21 cellular contexts compared by ENCODE assay signal in genomic region chr5:56535347-56535746, GRCh38.
A peak's percentile ranks its signal among the peaks of the same experiment; 100 is the strongest.
DNase-seq lines count a peak whose midpoint lies in the region; ATAC-seq and TF ChIP-seq lines count a peak whose summit lies in the region.
"Had no signal": no experiment of that assay in that cellular context is flagged by ENCODE, and none has a peak within 500 bp of the region (broad histone marks: within the 10 kb centered on the region; RNA-seq: fewer than 3 reads in every experiment).

No MANE protein-coding gene starts in this region.

- BruUV-seq in IMR-90 (replicated peaks; lab: Mats Ljungman, UMichigan) = no TSS peak

- TF ChIP-seq POLR2A in IMR-90 (IDR thresholded peaks at IDR 0.05; ENCODE audit: low read depth, low read length) = no peak
- no peak for TF ChIP-seq POLR2A in uterus (IDR thresholded peaks at IDR 0.05)

- H3K27ac ChIP-seq in IMR-90 (ENCODE audit: insufficient read depth, low read length) (no peak overlapping the region), iPS-18a (ENCODE audit: low read length) (peak overlapping the region; percentile 45), uterus (no peak overlapping the region)
- H3K27ac ChIP-seq: pancreas, Peyer's patch, SJSA1 had no signal

- H3K56ac ChIP-seq in IMR-90 (ENCODE audit: extremely low read depth, insufficient read depth, low read length) = no peak overlapping the region

- no peak for TF ChIP-seq RAD21 in IMR-90 (IDR thresholded peaks at IDR 0.05; ENCODE audit: low read length)

- H4K5ac ChIP-seq in IMR-90 (ENCODE audit: low read depth, low read length) = no peak overlapping the region

- intact Hi-C loops in IMR-90 (cut with micrococcal nuclease) (no loop called here), uterus (cut with DNase I; ENCODE audit: low total_unique reads) (no loop called here)

- H3K4me3 ChIP-seq in IMR-90 (ENCODE audit: insufficient read depth, low read depth, low read length) = no peak overlapping the region
- H3K4me3 ChIP-seq in iPS-18a (ENCODE audit: low read length) = no peak overlapping the region
- H3K4me3 ChIP-seq in retinal pigment epithelial cell (ENCODE audit: low read length) = no peak overlapping the region
- no peak overlapping the region for H3K4me3 ChIP-seq in uterus
- H3K4me3 ChIP-seq: pancreas, Peyer's patch, SJSA1 had no signal

- TF ChIP-seq CTCF in IMR-90 (conservative IDR thresholded peaks at IDR 0.05; ENCODE audit: low read depth, low read length) = no peak
- TF ChIP-seq CTCF in WTC11 (IDR thresholded peaks at IDR 0.05) = no peak
- TF ChIP-seq CTCF in retinal pigment epithelial cell (conservative IDR thresholded peaks at IDR 0.05; ENCODE audit: low read depth, low read length) = no peak
- TF ChIP-seq CTCF in uterus (IDR thresholded peaks at IDR 0.05) = no peak

- H3K27me3 ChIP-seq in IMR-90 (ENCODE audit: control insufficient read depth, insufficient read depth, low read length) (no peaks in the 10 kb centered on the region), iPS-18a (ENCODE audit: control insufficient read depth, insufficient read depth, low read length) (no peaks in the 10 kb centered on the region), uterus (no peaks in the 10 kb centered on the region)
- H3K27me3 ChIP-seq: pancreas, Peyer's patch, SJSA1 had no signal

- H3K4me1 Mint-ChIP-seq in WTC11 = no peaks in the 10 kb centered on the region

- POLR2A ChIA-PET in IMR-90 (lab: Charles Lee; ENCODE audit: unreplicated experiment) (no interaction called here), WTC11 (lab: Charles Lee) (no interaction called here)

- H3K27me3 Mint-ChIP-seq in WTC11 (ENCODE audit: low read depth) = peaks cover 2% of the 10 kb centered on the region
- H3K27me3 Mint-ChIP-seq: activated naive CD8-positive, alpha-beta T cell; activated T-helper 17 cell treated with anti-CD3 and anti-CD28 coated beads, Interleukin-2, amount 50 U/mL, for 72 hours; CD4-positive, CD25-positive, alpha-beta regulatory T cell had no signal

- H3K23ac ChIP-seq in IMR-90 (ENCODE audit: low read depth, low read length) = no peak overlapping the region

- no peaks in the 10 kb centered on the region for H3K9me1 ChIP-seq in IMR-90 (ENCODE audit: insufficient read depth, low read length)

- H3K18ac ChIP-seq in IMR-90 (ENCODE audit: low read depth, low read length) = no peak overlapping the region

- no peak overlapping the region for H2BK15ac ChIP-seq in IMR-90 (ENCODE audit: low read depth, low read length)

- H3K4me3 Mint-ChIP-seq in WTC11 = no peak overlapping the region
- H3K4me3 Mint-ChIP-seq: activated naive CD8-positive, alpha-beta T cell; CD4-positive, CD25-positive, alpha-beta regulatory T cell; HFFc6; T-helper 1 cell treated with Interleukin-12 subunit alpha and Interleukin-12 subunit beta and Interleukin-4 antibody, amounts not matched to agents 30 μg/mL and 1 μg/mL, for 36 hours had no signal

- WGBS in IMR-90 (ENCODE audit: extremely low coverage in 2 of 2, insufficient read length in 1 of 2), 2 experiments = no CpG with 5 or more reads among the region's 1 CpG

- 0 out of 2 replicates have a peak overlapping the region, but pooled peaks have one; percentile 35 for H2AK5ac ChIP-seq in IMR-90 (ENCODE audit: low read depth, low read length)

- CTCF ChIA-PET in IMR-90 (lab: Yijun Ruan, JAX) (no interaction called here), WTC11 (lab: Charles Lee) (no interaction called here)

- DNase-seq in IMR-90 (no peak), WTC11 (ENCODE audit: low spot score) (no peak), retinal pigment epithelial cell (ENCODE audit: low read depth) (peak; percentile 26), uterus (no peak)
- DNase-seq: CD4-positive, CD25-positive, alpha-beta regulatory T cell; head of caudate nucleus; HFFc6; MV-4-11; NCI-H524; pancreas; Peyer's patch; right cardiac atrium; stimulated activated CD4-positive, alpha-beta T cell treated with anti-CD3 and anti-CD28 coated beads, Interleukin-12 subunit alpha, Interleukin-12 subunit beta, amount 100 ng/mL, for 4 hours; stimulated activated naive CD8-positive, alpha-beta T cell treated with anti-CD3 and anti-CD28 coated beads, Interleukin-15, Interleukin-2, amounts not matched to agents 100 U/mL and 50 U/mL, for 24 hours had no signal

- H3K79me1 ChIP-seq in IMR-90 (ENCODE audit: low read depth in 1 of 2, low read length in 2 of 2) = no peaks in the 10 kb centered on the region

- H4K20me1 ChIP-seq in IMR-90 (ENCODE audit: insufficient read depth, low read length) = no peaks in the 10 kb centered on the region

- no peak overlapping the region for H2BK120ac ChIP-seq in IMR-90 (ENCODE audit: low read depth, low read length)

- dilution Hi-C loops in IMR-90 (cut with HindIII; ENCODE audit: low sequenced_read_pairs, unreplicated experiment) = no loop called here

- H3K14ac ChIP-seq in IMR-90 (replicated peaks; ENCODE audit: low read depth, low read length) = 0 out of 2 replicates have a peak overlapping the region, but pooled peaks have one; percentile 9

- H3K27ac Mint-ChIP-seq in WTC11 = no peak overlapping the region
- H3K27ac Mint-ChIP-seq: activated naive CD8-positive, alpha-beta T cell; activated T-helper 17 cell treated with anti-CD3 and anti-CD28 coated beads, Interleukin-2, amount 50 U/mL, for 72 hours; HFFc6; T-helper 1 cell treated with Interleukin-12 subunit alpha and Interleukin-12 subunit beta and Interleukin-4 antibody, amounts not matched to agents 30 μg/mL and 1 μg/mL, for 36 hours had no signal

- H3K36me3 ChIP-seq in IMR-90 (ENCODE audit: control insufficient read depth, insufficient read depth, low read length) (no peaks in the 10 kb centered on the region), iPS-18a (ENCODE audit: control insufficient read depth, low read depth, low read length) (no peaks in the 10 kb centered on the region), uterus (no peaks in the 10 kb centered on the region)
- H3K36me3 ChIP-seq: pancreas, Peyer's patch, SJSA1 had no signal

- no peak overlapping the region for H3K9ac ChIP-seq in IMR-90 (ENCODE audit: low read depth, low read length)
- H3K9ac ChIP-seq in iPS-18a (ENCODE audit: low read length) = no peak overlapping the region

- H4K8ac ChIP-seq in IMR-90 (ENCODE audit: low read depth in 2 of 2, low read length in 2 of 2) = peak overlapping the region in 1 of 2 experiments; percentile 18; a peak in 1 of 4 replicates

- no peak overlapping the region for H2AK9ac ChIP-seq in IMR-90 (replicated peaks; ENCODE audit: low read depth, low read length, poor library complexity)

- peaks cover 14% of the 10 kb centered on the region for H3K9me3 Mint-ChIP-seq in WTC11
- H3K9me3 Mint-ChIP-seq: HFFc6 had no signal

- H3K4me1 ChIP-seq in IMR-90 (ENCODE audit: control insufficient read depth, insufficient read depth, low read length) (no peaks in the 10 kb centered on the region), iPS-18a (ENCODE audit: control insufficient read depth, low read depth, low read length) (no peaks in the 10 kb centered on the region), uterus (peaks cover 0 to 5% of the 10 kb centered on the region in 2 donors)

- H3K4ac ChIP-seq in IMR-90 (ENCODE audit: low read depth, low read length) = peak overlapping the region; percentile 56; the same call in 1 of the 2 replicates

- no peak overlapping the region for H2AFZ ChIP-seq in IMR-90 (replicated peaks; ENCODE audit: low read length, poor library complexity)

- no peak overlapping the region for H3K4me2 ChIP-seq in IMR-90 (ENCODE audit: low read depth, low read length)

- H2BK20ac ChIP-seq in IMR-90 (ENCODE audit: low read depth, low read length) = peak overlapping the region; percentile 65; the same call in 1 of the 2 replicates

- no peak overlapping the region for H2BK5ac ChIP-seq in IMR-90 (ENCODE audit: low read depth, low read length, poor library complexity, severe bottlenecking)

- in situ Hi-C loops in IMR-90 (cut with MboI; ENCODE audit: low sequenced_read_pairs) = no loop called here

- ATAC-seq in IMR-90 (ENCODE audit: low read depth) = no peak
- peak; percentile 76 for ATAC-seq in WTC11
- no peak for ATAC-seq in HG02798 (IDR thresholded peaks at IDR 0.05; ENCODE audit: poor library complexity, unreplicated experiment)
- ATAC-seq in GM19397 (IDR thresholded peaks at IDR 0.05; ENCODE audit: unreplicated experiment) = no peak
- ATAC-seq: right cardiac atrium; stimulated activated naive CD8-positive, alpha-beta T cell treated with anti-CD3 and anti-CD28 coated beads, Interleukin-15, Interleukin-2, amounts not matched to agents 100 U/mL and 50 U/mL, for 24 hours had no signal

- H3K36me3 Mint-ChIP-seq in WTC11 = no peaks in the 10 kb centered on the region
- H3K36me3 Mint-ChIP-seq: activated naive CD8-positive, alpha-beta T cell; CD4-positive, CD25-positive, alpha-beta regulatory T cell had no signal

- H4K91ac ChIP-seq in IMR-90 (ENCODE audit: insufficient read depth, low read depth, low read length) = no peak overlapping the region; the same call in 1 of the 2 replicates

- H3K9me3 ChIP-seq in IMR-90 (ENCODE audit: control insufficient read depth, insufficient read depth, low read length) (no peaks in the 10 kb centered on the region), iPS-18a (ENCODE audit: control insufficient read depth, low read depth, low read length) (no peaks in the 10 kb centered on the region), uterus (no peaks in the 10 kb centered on the region)
- H3K9me3 ChIP-seq: pancreas, Peyer's patch, SJSA1 had no signal

TF ChIP-seq in IMR-90, 13 proteins besides CTCF, POLR2A, EP300 and RAD21 (continues in another document):
- no peak for TF ChIP-seq MAZ (IDR thresholded peaks at IDR 0.05; ENCODE audit: borderline replicate concordance, low read depth, low read length)
- no peak for TF ChIP-seq RFX5 (IDR thresholded peaks at IDR 0.05; ENCODE audit: low read depth, low read length)
- no peak for TF ChIP-seq RCOR1 (IDR thresholded peaks at IDR 0.05; ENCODE audit: insufficient replicate concordance, low read length)
- no peak for TF ChIP-seq NFE2L2 (IDR thresholded peaks at IDR 0.05; ENCODE audit: low read depth, low read length)
- TF ChIP-seq SMC3 (IDR thresholded peaks at IDR 0.05; ENCODE audit: low read depth, low read length) = no peak
- no peak for TF ChIP-seq BHLHE40 (IDR thresholded peaks at IDR 0.05; ENCODE audit: low read depth, low read length)
- TF ChIP-seq FOS (IDR thresholded peaks at IDR 0.05; ENCODE audit: low read depth, low read length) = no peak
- TF ChIP-seq MXI1 (IDR thresholded peaks at IDR 0.05; ENCODE audit: borderline replicate concordance, low read depth, low read length) = no peak

TF ChIP-seq in WTC11, 78 proteins besides CTCF, POLR2A, EP300 and RAD21:
- TF ChIP-seq SOX15 (CRISPR knock-in tag; IDR thresholded peaks at IDR 0.05) (no peak), RELA (CRISPR knock-in tag; IDR thresholded peaks at IDR 0.05; ENCODE audit: borderline replicate concordance) (no peak), KAT7 (CRISPR knock-in tag; IDR thresholded peaks at IDR 0.05; ENCODE audit: borderline replicate concordance) (no peak), ETV6 (CRISPR knock-in tag; IDR thresholded peaks at IDR 0.05) (no peak)
TF ChIP-seq in WTC11: peak in this region for 0.
